13 cellular contexts compared by ENCODE assay signal in the genomic region with DNA sequence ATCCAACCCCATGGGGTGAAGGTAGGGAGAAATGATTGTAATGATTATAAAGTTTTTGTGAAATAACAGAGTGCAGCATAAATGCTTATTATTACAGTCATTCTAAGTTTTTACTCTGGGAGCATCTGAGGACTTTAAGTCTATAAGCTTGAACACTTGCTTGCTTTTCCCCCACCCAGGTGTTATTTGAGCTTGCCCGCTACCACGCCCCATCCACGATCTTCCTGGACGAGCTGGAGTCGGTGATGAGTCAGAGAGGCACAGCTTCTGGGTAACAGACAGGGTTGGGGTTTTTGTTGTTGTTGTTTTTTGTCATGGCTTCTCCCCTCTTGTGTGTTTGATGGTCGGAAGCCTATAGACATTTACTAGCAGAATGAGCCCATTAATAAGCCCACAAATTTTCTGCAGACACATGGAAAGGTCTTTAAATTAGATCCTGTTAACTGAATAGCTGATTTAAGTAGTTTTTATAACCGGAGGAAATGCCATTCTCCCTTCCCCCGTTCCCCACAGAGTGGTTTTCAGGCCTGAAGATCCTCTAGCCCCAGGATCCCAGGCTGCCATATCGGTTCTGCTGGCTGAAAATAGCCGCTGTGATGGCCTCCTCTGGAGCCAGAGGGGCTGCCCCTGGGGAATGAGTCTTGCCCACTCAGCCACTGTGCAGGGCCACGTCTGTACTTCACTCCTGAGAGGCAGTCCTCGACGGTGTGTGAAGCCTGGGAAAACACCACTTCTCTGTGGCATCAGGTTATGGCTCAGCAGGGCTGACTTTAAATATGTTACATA. TPM values are rescaled to one million over a fixed set of nuclear protein-coding genes. Genes with fewer than 3 reads are reported as not detected.
A peak's percentile ranks its signal among the peaks of the same experiment; 100 is the strongest.
DNase-seq lines count a peak whose midpoint lies in the region; ATAC-seq and TF ChIP-seq lines count a peak whose summit lies in the region.
"Had no signal": no experiment of that assay in that cellular context is flagged by ENCODE, and none has a peak within 500 bp of the region (broad histone marks: within the 10 kb centered on the region; RNA-seq: fewer than 3 reads in every experiment).

No MANE protein-coding gene starts in this region.

- no peaks in the 10 kb centered on the region for H3K79me2 ChIP-seq in hepatocyte

- peak overlapping the region; percentile 51 for H3K4me2 ChIP-seq in hepatocyte

- intact Hi-C loops in left ventricle myocardium inferior (cut with micrococcal nuclease) (no loop called here), lower leg skin (cut with DNase I; ENCODE audit: low total_unique reads) (no loop called here)

- no peak overlapping the region for H3K4me3 ChIP-seq in cardiac muscle cell
- no peak overlapping the region for H3K4me3 ChIP-seq in left ventricle myocardium inferior
- H3K4me3 ChIP-seq in SJCRH30, result 0 out of 2 replicates have a peak overlapping the region, but pooled peaks have one; percentile 18
- H3K4me3 ChIP-seq in hepatocyte, result no peak overlapping the region
- no peak overlapping the region for H3K4me3 ChIP-seq in gastroesophageal sphincter
- H3K4me3 ChIP-seq in lower leg skin (ENCODE audit: low read depth, poor library complexity, severe bottlenecking), result no peak overlapping the region
- H3K4me3 ChIP-seq: esophagus muscularis mucosa had no signal

- no peak overlapping the region for H2AFZ ChIP-seq in hepatocyte

- no peak overlapping the region for H3K4me3 Mint-ChIP-seq in activated CD8-positive, alpha-beta memory T cell treated with anti-CD3 and anti-CD28 coated beads, Interleukin-2, amount 10 ng/mL, durations not matched to agents 7 days and 5 days

- H3K9me2 ChIP-seq in hepatocyte (replicated peaks; ENCODE audit: insufficient read depth), result peaks cover 3% of the 10 kb centered on the region

- WGBS in hepatocyte (ENCODE audit: low lambda C conversion rate, missing lambda C conversion rate), result 39% methylated on average over 13 of the region's 13 CpGs
- WGBS in gastroesophageal sphincter (ENCODE audit: low coverage in 1 of 2), 2 donors, result 55 to 62% methylated on average over 7 to 9 of the region's 13 CpGs
- WGBS in lower leg skin, 2 donors, result 40 to 49% methylated on average over 13 of the region's 13 CpGs

- H3K36me3 ChIP-seq in cardiac muscle cell, result no peaks in the 10 kb centered on the region
- H3K36me3 ChIP-seq in left ventricle myocardium inferior, result no peaks in the 10 kb centered on the region
- no peaks in the 10 kb centered on the region for H3K36me3 ChIP-seq in SJCRH30
- no peaks in the 10 kb centered on the region for H3K36me3 ChIP-seq in hepatocyte (replicated peaks; ENCODE audit: insufficient read depth, low read depth)
- peaks cover 0 to 3% of the 10 kb centered on the region in 2 donors for H3K36me3 ChIP-seq in gastroesophageal sphincter

- H3K4me1 ChIP-seq in cardiac muscle cell (ENCODE audit: low read depth) (peaks cover 25% of the 10 kb centered on the region), left ventricle myocardium inferior (no peaks in the 10 kb centered on the region), SJCRH30 (no peaks in the 10 kb centered on the region), hepatocyte (ENCODE audit: insufficient read depth) (peaks cover 14% of the 10 kb centered on the region), gastroesophageal sphincter (no peaks in the 10 kb centered on the region)
- H3K4me1 ChIP-seq: esophagus muscularis mucosa had no signal

- H3K9me3 ChIP-seq in cardiac muscle cell (ENCODE audit: low read depth) (no peaks in the 10 kb centered on the region), left ventricle myocardium inferior (replicated peaks) (no peaks in the 10 kb centered on the region), SJCRH30 (replicated peaks) (no peaks in the 10 kb centered on the region), hepatocyte (ENCODE audit: low read depth) (no peaks in the 10 kb centered on the region), gastroesophageal sphincter (no peaks in the 10 kb centered on the region)
- H3K9me3 ChIP-seq: esophagus muscularis mucosa had no signal

- H3K9me3 Mint-ChIP-seq in activated CD8-positive, alpha-beta memory T cell treated with anti-CD3 and anti-CD28 coated beads, Interleukin-2, amount 10 ng/mL, durations not matched to agents 7 days and 5 days (ENCODE audit: low read depth), result no peaks in the 10 kb centered on the region

- H3K27me3 ChIP-seq in cardiac muscle cell (no peaks in the 10 kb centered on the region), left ventricle myocardium inferior (ENCODE audit: low read depth) (no peaks in the 10 kb centered on the region), SJCRH30 (no peaks in the 10 kb centered on the region), hepatocyte (no peaks in the 10 kb centered on the region), gastroesophageal sphincter (no peaks in the 10 kb centered on the region)
- H3K27me3 ChIP-seq: esophagus muscularis mucosa had no signal

- no peaks in the 10 kb centered on the region for H3K36me3 Mint-ChIP-seq in activated CD8-positive, alpha-beta memory T cell treated with anti-CD3 and anti-CD28 coated beads, Interleukin-2, amount 10 ng/mL, durations not matched to agents 7 days and 5 days

- ATAC-seq in HG02759 (IDR thresholded peaks at IDR 0.05; ENCODE audit: unreplicated experiment), result no peak
- no peak for ATAC-seq in gastroesophageal sphincter
- ATAC-seq in activated CD8-positive, alpha-beta memory T cell treated with anti-CD3 and anti-CD28 coated beads, Interleukin-2, amount 10 ng/mL, durations not matched to agents 7 days and 5 days, result no peak

- DNase-seq in cardiac muscle cell (ENCODE audit: low read depth in 1 of 2, low spot score in 1 of 2) (peak; percentile 1 to 64), left ventricle myocardium inferior (no peak), SJCRH30 (peak; percentile 33 to 38), hepatocyte (ENCODE audit: low spot score) (peak; percentile 28), lower leg skin (ENCODE audit: low spot score in 2 of 2) (no peak)
- DNase-seq in activated CD8-positive, alpha-beta memory T cell treated with anti-CD3 and anti-CD28 coated beads, Interleukin-2, amount 10 ng/mL, durations not matched to agents 7 days and 5 days, result no peak
- DNase-seq: GOT3; NCI-H1092; occipital lobe; stimulated activated naive CD4-positive, alpha-beta T cell had no signal

- H3K27ac Mint-ChIP-seq in activated CD8-positive, alpha-beta memory T cell treated with anti-CD3 and anti-CD28 coated beads, Interleukin-2, amount 10 ng/mL, durations not matched to agents 7 days and 5 days, result no peak overlapping the region

- H4K20me1 ChIP-seq in hepatocyte (ENCODE audit: insufficient read depth, poor library complexity, severe bottlenecking), result no peaks in the 10 kb centered on the region

- peaks cover 7% of the 10 kb centered on the region for H3K4me1 Mint-ChIP-seq in activated CD8-positive, alpha-beta memory T cell treated with anti-CD3 and anti-CD28 coated beads, Interleukin-2, amount 10 ng/mL, durations not matched to agents 7 days and 5 days

- CTCF ChIA-PET in activated CD8-positive, alpha-beta memory T cell treated with anti-CD3 and anti-CD28 coated beads, Interleukin-2, amount 10 ng/mL, durations not matched to agents 7 days and 5 days (lab: Charles Lee), result interaction anchor here (1.7 kb wide), 1 partner anchor 674 kb away, joined by 4 read pairs; no protein-coding TSS in a partner anchor

- no peak for TF ChIP-seq EP300 in gastroesophageal sphincter (IDR thresholded peaks at IDR 0.05)

- TF ChIP-seq CTCF in cardiac muscle cell (IDR thresholded peaks at IDR 0.05; ENCODE audit: low read depth, low read length) (no peak), left ventricle myocardium inferior (IDR thresholded peaks at IDR 0.05; ENCODE audit: borderline replicate concordance) (no peak), hepatocyte (IDR thresholded peaks at IDR 0.05; ENCODE audit: poor library complexity) (no peak), gastroesophageal sphincter (IDR thresholded peaks at IDR 0.05) (no peak), lower leg skin (IDR thresholded peaks at IDR 0.05) (no peak)

- H3K27ac ChIP-seq in cardiac muscle cell, result peak overlapping the region; percentile 90
- H3K27ac ChIP-seq in left ventricle myocardium inferior (replicated peaks), result no peak overlapping the region
- H3K27ac ChIP-seq in SJCRH30, result peak overlapping the region; percentile 27; the same call in 1 of the 2 replicates
- no peak overlapping the region for H3K27ac ChIP-seq in hepatocyte
- H3K27ac ChIP-seq in gastroesophageal sphincter, result no peak overlapping the region
- H3K27ac ChIP-seq: esophagus muscularis mucosa had no signal

- TF ChIP-seq POLR2A in gastroesophageal sphincter (IDR thresholded peaks at IDR 0.05) (no peak), lower leg skin (IDR thresholded peaks at IDR 0.05) (no peak)

- H3K27me3 Mint-ChIP-seq in activated CD8-positive, alpha-beta memory T cell treated with anti-CD3 and anti-CD28 coated beads, Interleukin-2, amount 10 ng/mL, durations not matched to agents 7 days and 5 days, result peaks cover 18% of the 10 kb centered on the region

RNA-seq across cellular contexts. Expression of gene ELOA2, which starts 39.9 kb away (rescaled TPM):
- not detected in 2 replicates for total RNA-seq in cardiac muscle cell
- 0.32 TPM in 1 of 2 replicates, not detected in the other for polyA plus RNA-seq in cardiac muscle cell
- not detected for total RNA-seq in left ventricle myocardium inferior
- total RNA-seq in SJCRH30 (2014; rRNA removed; shearing (Covaris generic)), result 0.06 TPM in 1 of 2 replicates, not detected in the other
- total RNA-seq in hepatocyte, result not detected in 2 replicates
- polyA plus RNA-seq in hepatocyte, result 0.31 TPM in 1 of 2 replicates, not detected in the other
- total RNA-seq in gastroesophageal sphincter, result not detected
- total RNA-seq in activated CD8-positive, alpha-beta memory T cell treated with anti-CD3 and anti-CD28 coated beads, Interleukin-2, amount 10 ng/mL, durations not matched to agents 7 days and 5 days, result not detected
- total RNA-seq in lower leg skin, result not detected
- total RNA-seq: esophagus muscularis mucosa, occipital lobe had no signal

Comparison
In these comparisons a context has a peak if more than half of its experiments do, and no peak if none do; other contexts are left out.
1. DNase-seq: peak in cardiac muscle cell (2 of 2), SJCRH30 (2 of 2) and hepatocyte (single experiment); none in left ventricle myocardium inferior (single experiment), activated CD8-positive, alpha-beta memory T cell treated with anti-CD3 and anti-CD28 coated beads, Interleukin-2, amount 10 ng/mL, durations not matched to agents 7 days and 5 days (single experiment) and lower leg skin (0 of 2).
2. H3K27ac ChIP-seq: peak in cardiac muscle cell (single experiment) and SJCRH30 (single experiment); none in left ventricle myocardium inferior (single experiment), hepatocyte (single experiment) and gastroesophageal sphincter (0 of 4).